1 cellular context compared by ENCODE assay signal in genomic region chr6:144712541-144712940, GRCh38.
TF ChIP-seq lines count a peak whose summit lies in the region.

No MANE protein-coding gene starts in this region.

TF ChIP-seq in WTC11, 78 proteins besides CTCF, POLR2A, EP300 and RAD21 (continued from another document):
- TF ChIP-seq STAT6 (CRISPR knock-in tag; conservative IDR thresholded peaks at IDR 0.05; ENCODE audit: low read depth) (no peak), TCF7 (CRISPR knock-in tag; IDR thresholded peaks at IDR 0.05; ENCODE audit: low read depth) (no peak)
